ENCODE assay signal across 1 cellular context in the genomic region with DNA sequence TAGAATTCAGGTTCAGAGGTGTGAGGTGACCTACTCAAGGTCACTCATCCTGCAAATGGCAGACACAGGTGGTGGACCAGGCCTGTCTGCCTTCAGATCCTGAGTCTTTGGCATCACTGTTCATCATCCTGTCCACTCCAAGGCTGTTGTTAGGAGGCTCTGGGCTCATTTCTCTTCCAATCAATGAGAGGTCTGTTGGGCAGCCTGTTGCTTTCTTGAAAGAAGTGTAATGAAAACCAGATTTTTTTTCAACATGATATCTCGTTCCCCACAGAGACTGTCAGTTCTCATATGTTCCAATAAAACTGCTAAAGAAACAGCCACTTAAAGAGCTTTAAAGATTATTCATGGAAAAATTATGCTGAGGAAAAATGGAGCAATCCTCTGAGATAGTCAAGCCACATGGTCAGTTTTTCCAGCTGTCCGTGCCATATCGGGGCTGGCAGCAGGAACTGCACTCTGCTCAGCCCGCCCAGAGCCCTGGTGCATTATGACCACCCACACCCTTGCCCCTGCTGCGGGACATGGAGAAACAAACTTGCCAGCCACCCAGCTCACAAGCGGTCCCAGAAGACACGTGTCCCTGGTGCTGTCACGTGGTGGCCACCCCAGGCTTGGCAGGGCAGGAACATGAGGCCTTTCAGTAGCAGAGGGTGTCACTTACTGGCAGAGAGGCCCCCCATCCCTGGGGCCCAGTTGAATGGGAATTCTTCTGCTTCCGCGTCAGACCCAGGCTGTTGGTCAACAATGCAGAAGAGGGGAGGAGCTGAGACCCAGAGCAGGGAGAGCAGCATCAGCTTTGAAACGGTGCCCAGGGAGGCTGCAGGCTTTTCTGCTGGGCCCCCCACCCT.
TF ChIP-seq lines count a peak whose summit lies in the region.

No MANE protein-coding gene starts in this region.

TF ChIP-seq in K562, 482 proteins besides CTCF, POLR2A, EP300 and RAD21:
- TF ChIP-seq NCOA4 (IDR thresholded peaks at IDR 0.05; ENCODE audit: partially characterized antibody) (no peak), THRAP3 (IDR thresholded peaks at IDR 0.05; ENCODE audit: borderline replicate concordance) (no peak), CREB1 (IDR thresholded peaks at IDR 0.05) (no peak), CREB1 (CRISPR knock-in tag; IDR thresholded peaks at IDR 0.05) (0 out of 2 replicates have a peak, but pooled peaks have one; percentile 22), FOS (IDR thresholded peaks at IDR 0.05; ENCODE audit: extremely low read depth, insufficient read length) (no peak), STAT5A (IDR thresholded peaks at IDR 0.05; ENCODE audit: borderline replicate concordance, low read length) (no peak), ARID2 (IDR thresholded peaks at IDR 0.05) (no peak), RUNX1 (IDR thresholded peaks at IDR 0.05; ENCODE audit: low read depth) (no peak), ZC3H11A (IDR thresholded peaks at IDR 0.05; ENCODE audit: low read depth, low read length) (no peak)
- TF ChIP-seq, protein P1, sequence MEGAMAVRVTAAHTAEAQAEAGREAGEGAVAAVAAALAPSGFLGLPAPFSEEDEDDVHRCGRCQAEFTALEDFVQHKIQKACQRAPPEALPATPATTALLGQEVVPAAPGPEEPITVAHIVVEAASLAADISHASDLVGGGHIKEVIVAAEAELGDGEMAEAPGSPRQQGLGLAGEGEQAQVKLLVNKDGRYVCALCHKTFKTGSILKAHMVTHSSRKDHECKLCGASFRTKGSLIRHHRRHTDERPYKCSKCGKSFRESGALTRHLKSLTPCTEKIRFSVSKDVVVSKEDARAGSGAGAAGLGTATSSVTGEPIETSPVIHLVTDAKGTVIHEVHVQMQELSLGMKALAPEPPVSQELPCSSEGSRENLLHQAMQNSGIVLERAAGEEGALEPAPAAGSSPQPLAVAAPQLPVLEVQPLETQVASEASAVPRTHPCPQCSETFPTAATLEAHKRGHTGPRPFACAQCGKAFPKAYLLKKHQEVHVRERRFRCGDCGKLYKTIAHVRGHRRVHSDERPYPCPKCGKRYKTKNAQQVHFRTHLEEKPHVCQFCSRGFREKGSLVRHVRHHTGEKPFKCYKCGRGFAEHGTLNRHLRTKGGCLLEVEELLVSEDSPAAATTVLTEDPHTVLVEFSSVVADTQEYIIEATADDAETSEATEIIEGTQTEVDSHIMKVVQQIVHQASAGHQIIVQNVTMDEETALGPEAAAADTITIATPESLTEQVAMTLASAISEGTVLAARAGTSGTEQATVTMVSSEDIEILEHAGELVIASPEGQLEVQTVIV (CRISPR knock-in tag; IDR thresholded peaks at IDR 0.05; ENCODE audit: borderline replicate concordance), result no peak
- TF ChIP-seq, protein P2, sequence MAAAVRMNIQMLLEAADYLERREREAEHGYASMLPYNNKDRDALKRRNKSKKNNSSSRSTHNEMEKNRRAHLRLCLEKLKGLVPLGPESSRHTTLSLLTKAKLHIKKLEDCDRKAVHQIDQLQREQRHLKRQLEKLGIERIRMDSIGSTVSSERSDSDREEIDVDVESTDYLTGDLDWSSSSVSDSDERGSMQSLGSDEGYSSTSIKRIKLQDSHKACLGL (CRISPR knock-in tag; IDR thresholded peaks at IDR 0.05; ENCODE audit: borderline replicate concordance, poor library complexity, severe bottlenecking), result no peak
- TF ChIP-seq, protein P3, sequence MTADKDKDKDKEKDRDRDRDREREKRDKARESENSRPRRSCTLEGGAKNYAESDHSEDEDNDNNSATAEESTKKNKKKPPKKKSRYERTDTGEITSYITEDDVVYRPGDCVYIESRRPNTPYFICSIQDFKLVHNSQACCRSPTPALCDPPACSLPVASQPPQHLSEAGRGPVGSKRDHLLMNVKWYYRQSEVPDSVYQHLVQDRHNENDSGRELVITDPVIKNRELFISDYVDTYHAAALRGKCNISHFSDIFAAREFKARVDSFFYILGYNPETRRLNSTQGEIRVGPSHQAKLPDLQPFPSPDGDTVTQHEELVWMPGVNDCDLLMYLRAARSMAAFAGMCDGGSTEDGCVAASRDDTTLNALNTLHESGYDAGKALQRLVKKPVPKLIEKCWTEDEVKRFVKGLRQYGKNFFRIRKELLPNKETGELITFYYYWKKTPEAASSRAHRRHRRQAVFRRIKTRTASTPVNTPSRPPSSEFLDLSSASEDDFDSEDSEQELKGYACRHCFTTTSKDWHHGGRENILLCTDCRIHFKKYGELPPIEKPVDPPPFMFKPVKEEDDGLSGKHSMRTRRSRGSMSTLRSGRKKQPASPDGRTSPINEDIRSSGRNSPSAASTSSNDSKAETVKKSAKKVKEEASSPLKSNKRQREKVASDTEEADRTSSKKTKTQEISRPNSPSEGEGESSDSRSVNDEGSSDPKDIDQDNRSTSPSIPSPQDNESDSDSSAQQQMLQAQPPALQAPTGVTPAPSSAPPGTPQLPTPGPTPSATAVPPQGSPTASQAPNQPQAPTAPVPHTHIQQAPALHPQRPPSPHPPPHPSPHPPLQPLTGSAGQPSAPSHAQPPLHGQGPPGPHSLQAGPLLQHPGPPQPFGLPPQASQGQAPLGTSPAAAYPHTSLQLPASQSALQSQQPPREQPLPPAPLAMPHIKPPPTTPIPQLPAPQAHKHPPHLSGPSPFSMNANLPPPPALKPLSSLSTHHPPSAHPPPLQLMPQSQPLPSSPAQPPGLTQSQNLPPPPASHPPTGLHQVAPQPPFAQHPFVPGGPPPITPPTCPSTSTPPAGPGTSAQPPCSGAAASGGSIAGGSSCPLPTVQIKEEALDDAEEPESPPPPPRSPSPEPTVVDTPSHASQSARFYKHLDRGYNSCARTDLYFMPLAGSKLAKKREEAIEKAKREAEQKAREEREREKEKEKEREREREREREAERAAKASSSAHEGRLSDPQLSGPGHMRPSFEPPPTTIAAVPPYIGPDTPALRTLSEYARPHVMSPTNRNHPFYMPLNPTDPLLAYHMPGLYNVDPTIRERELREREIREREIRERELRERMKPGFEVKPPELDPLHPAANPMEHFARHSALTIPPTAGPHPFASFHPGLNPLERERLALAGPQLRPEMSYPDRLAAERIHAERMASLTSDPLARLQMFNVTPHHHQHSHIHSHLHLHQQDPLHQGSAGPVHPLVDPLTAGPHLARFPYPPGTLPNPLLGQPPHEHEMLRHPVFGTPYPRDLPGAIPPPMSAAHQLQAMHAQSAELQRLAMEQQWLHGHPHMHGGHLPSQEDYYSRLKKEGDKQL (CRISPR knock-in tag; IDR thresholded peaks at IDR 0.05; ENCODE audit: borderline replicate concordance), result no peak
- TF ChIP-seq, protein P4, sequence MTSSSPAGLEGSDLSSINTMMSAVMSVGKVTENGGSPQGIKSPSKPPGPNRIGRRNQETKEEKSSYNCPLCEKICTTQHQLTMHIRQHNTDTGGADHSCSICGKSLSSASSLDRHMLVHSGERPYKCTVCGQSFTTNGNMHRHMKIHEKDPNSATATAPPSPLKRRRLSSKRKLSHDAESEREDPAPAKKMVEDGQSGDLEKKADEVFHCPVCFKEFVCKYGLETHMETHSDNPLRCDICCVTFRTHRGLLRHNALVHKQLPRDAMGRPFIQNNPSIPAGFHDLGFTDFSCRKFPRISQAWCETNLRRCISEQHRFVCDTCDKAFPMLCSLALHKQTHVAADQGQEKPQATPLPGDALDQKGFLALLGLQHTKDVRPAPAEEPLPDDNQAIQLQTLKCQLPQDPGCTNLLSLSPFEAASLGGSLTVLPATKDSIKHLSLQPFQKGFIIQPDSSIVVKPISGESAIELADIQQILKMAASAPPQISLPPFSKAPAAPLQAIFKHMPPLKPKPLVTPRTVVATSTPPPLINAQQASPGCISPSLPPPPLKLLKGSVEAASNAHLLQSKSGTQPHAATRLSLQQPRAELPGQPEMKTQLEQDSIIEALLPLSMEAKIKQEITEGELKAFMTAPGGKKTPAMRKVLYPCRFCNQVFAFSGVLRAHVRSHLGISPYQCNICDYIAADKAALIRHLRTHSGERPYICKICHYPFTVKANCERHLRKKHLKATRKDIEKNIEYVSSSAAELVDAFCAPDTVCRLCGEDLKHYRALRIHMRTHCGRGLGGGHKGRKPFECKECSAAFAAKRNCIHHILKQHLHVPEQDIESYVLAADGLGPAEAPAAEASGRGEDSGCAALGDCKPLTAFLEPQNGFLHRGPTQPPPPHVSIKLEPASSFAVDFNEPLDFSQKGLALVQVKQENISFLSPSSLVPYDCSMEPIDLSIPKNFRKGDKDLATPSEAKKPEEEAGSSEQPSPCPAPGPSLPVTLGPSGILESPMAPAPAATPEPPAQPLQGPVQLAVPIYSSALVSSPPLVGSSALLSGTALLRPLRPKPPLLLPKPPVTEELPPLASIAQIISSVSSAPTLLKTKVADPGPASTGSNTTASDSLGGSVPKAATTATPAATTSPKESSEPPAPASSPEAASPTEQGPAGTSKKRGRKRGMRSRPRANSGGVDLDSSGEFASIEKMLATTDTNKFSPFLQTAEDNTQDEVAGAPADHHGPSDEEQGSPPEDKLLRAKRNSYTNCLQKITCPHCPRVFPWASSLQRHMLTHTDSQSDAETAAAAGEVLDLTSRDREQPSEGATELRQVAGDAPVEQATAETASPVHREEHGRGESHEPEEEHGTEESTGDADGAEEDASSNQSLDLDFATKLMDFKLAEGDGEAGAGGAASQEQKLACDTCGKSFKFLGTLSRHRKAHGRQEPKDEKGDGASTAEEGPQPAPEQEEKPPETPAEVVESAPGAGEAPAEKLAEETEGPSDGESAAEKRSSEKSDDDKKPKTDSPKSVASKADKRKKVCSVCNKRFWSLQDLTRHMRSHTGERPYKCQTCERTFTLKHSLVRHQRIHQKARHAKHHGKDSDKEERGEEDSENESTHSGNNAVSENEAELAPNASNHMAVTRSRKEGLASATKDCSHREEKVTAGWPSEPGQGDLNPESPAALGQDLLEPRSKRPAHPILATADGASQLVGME (CRISPR knock-in tag; IDR thresholded peaks at IDR 0.05), result no peak
- TF ChIP-seq, protein P5, sequence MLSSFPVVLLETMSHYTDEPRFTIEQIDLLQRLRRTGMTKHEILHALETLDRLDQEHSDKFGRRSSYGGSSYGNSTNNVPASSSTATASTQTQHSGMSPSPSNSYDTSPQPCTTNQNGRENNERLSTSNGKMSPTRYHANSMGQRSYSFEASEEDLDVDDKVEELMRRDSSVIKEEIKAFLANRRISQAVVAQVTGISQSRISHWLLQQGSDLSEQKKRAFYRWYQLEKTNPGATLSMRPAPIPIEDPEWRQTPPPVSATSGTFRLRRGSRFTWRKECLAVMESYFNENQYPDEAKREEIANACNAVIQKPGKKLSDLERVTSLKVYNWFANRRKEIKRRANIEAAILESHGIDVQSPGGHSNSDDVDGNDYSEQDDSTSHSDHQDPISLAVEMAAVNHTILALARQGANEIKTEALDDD (IDR thresholded peaks at IDR 0.05), result no peak
- TF ChIP-seq, protein P6, sequence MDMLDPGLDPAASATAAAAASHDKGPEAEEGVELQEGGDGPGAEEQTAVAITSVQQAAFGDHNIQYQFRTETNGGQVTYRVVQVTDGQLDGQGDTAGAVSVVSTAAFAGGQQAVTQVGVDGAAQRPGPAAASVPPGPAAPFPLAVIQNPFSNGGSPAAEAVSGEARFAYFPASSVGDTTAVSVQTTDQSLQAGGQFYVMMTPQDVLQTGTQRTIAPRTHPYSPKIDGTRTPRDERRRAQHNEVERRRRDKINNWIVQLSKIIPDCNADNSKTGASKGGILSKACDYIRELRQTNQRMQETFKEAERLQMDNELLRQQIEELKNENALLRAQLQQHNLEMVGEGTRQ (CRISPR knock-in tag; IDR thresholded peaks at IDR 0.05), result 0 out of 2 replicates have a peak, but pooled peaks have one; percentile 29
